Comparison of ENCODE assay signal across 12 cellular contexts in the genomic region with DNA sequence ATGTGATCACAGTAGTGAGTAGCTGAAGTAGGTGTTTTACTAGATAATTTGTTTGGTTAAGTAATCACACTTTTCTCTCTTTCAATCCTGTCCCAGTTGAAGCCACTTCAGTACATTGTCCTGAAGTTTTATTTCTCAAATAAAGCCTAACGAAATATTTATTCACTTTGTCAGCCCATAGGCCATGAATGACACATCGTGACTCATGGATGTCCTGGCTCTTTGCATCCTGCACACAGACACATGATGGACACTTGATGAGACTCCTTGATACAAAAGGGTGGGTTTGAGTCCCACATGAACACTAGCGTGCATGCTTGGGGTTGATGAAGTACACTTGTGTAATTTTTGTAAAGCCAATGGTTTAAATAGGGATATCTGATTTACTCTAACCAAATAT. TPM values are rescaled to one million over a fixed set of nuclear protein-coding genes. Genes with fewer than 3 reads are reported as not detected.
DNase-seq lines count a peak whose midpoint lies in the region; ATAC-seq and TF ChIP-seq lines count a peak whose summit lies in the region.
"Had no signal": no experiment of that assay in that cellular context is flagged by ENCODE, and none has a peak within 500 bp of the region (broad histone marks: within the 10 kb centered on the region; RNA-seq: fewer than 3 reads in every experiment).

No MANE protein-coding gene starts in this region.

- no peak for TF ChIP-seq RAD21 in Ishikawa (IDR thresholded peaks at IDR 0.05; ENCODE audit: low read depth)

- no peak for TF ChIP-seq CTCF in astrocyte of the cerebellum (IDR thresholded peaks at IDR 0.05; ENCODE audit: low read depth, low read length, missing control alignments)

- H3K4me3 ChIP-seq in astrocyte of the cerebellum (ENCODE audit: low read depth, low read length), result no peak overlapping the region

- no peak for TF ChIP-seq EP300 in Ishikawa (IDR thresholded peaks at IDR 0.05; ENCODE audit: borderline replicate concordance)

- peak; percentile 88 for DNase-seq in Caki2 (ENCODE audit: low read depth)
- peak; percentile 9 for DNase-seq in astrocyte of the cerebellum (ENCODE audit: low read depth)
- DNase-seq in iris pigment epithelial cell (ENCODE audit: low read depth), result peak; percentile 88
- no peak for DNase-seq in activated CD4-positive, alpha-beta T cell treated with anti-CD3 and anti-CD28 coated beads, Interleukin-2, amount 50 U/mL, for 4 hours
- no peak for DNase-seq in left colon
- DNase-seq: activated T-cell treated with anti-CD3 and anti-CD28 coated beads, Interleukin-2, amount 50 U/mL, for 4 hours; CD4-positive, alpha-beta memory T cell; hippocampal formation; NCI-H1694 treated with DMSO at 0.1 percent for 48 hours had no signal

- ATAC-seq in HG02798 (IDR thresholded peaks at IDR 0.05; ENCODE audit: poor library complexity, unreplicated experiment) (no peak), GM19035 (IDR thresholded peaks at IDR 0.05; ENCODE audit: unreplicated experiment) (no peak), left colon (no peak)
- ATAC-seq: activated T-cell treated with anti-CD3 and anti-CD28 coated beads, Interleukin-2, amount 50 U/mL, for 4 hours had no signal

- in situ Hi-C loops in Caki2 (cut with HindIII; ENCODE audit: low pct_unique_long_range_greater_than_20kb, low sequenced_read_pairs) (no loop called here), astrocyte of the cerebellum (cut with HindIII; ENCODE audit: low sequenced_read_pairs) (no loop called here)

- intact Hi-C loops in left colon (cut with DNase I, micrococcal nuclease), result no loop called here

TF ChIP-seq in Ishikawa, 13 proteins besides CTCF, POLR2A, EP300 and RAD21:
- TF ChIP-seq, protein P1, sequence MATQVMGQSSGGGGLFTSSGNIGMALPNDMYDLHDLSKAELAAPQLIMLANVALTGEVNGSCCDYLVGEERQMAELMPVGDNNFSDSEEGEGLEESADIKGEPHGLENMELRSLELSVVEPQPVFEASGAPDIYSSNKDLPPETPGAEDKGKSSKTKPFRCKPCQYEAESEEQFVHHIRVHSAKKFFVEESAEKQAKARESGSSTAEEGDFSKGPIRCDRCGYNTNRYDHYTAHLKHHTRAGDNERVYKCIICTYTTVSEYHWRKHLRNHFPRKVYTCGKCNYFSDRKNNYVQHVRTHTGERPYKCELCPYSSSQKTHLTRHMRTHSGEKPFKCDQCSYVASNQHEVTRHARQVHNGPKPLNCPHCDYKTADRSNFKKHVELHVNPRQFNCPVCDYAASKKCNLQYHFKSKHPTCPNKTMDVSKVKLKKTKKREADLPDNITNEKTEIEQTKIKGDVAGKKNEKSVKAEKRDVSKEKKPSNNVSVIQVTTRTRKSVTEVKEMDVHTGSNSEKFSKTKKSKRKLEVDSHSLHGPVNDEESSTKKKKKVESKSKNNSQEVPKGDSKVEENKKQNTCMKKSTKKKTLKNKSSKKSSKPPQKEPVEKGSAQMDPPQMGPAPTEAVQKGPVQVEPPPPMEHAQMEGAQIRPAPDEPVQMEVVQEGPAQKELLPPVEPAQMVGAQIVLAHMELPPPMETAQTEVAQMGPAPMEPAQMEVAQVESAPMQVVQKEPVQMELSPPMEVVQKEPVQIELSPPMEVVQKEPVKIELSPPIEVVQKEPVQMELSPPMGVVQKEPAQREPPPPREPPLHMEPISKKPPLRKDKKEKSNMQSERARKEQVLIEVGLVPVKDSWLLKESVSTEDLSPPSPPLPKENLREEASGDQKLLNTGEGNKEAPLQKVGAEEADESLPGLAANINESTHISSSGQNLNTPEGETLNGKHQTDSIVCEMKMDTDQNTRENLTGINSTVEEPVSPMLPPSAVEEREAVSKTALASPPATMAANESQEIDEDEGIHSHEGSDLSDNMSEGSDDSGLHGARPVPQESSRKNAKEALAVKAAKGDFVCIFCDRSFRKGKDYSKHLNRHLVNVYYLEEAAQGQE (IDR thresholded peaks at IDR 0.05; ENCODE audit: low read depth), result no peak
- peak; percentile 31; the same call in 1 of the 2 replicates for TF ChIP-seq MAX (IDR thresholded peaks at IDR 0.05)

RNA-seq across cellular contexts. Expression of gene LAMC2, which starts 22.8 kb away (rescaled TPM):
- total RNA-seq in Caki2 (2014; rRNA removed; shearing (Covaris generic); ENCODE audit: low replicate concordance), result 92.0 and 97.5 TPM in 2 replicates
- total RNA-seq in left colon, result 10 to 100 TPM; 30.7 to 55.0 TPM
- total RNA-seq: CD4-positive, alpha-beta memory T cell had no signal

Comparison
In these comparisons a context has a peak if more than half of its experiments do, and no peak if none do; other contexts are left out.
1. DNase-seq: peak in Caki2 (single experiment), astrocyte of the cerebellum (single experiment) and iris pigment epithelial cell (single experiment); none in activated CD4-positive, alpha-beta T cell treated with anti-CD3 and anti-CD28 coated beads, Interleukin-2, amount 50 U/mL, for 4 hours (0 of 2) and left colon (0 of 2).